ENCODE assay signal across 34 cellular contexts in genomic region chr9:99008187-99008586, GRCh38.
"Had no signal": no experiment of that assay in that cellular context is flagged by ENCODE, and none has a peak within 500 bp of the region (broad histone marks: within the 10 kb centered on the region; RNA-seq: fewer than 3 reads in every experiment).

No MANE protein-coding gene starts in this region.

- H3K4me1 Mint-ChIP-seq: activated B cell treated with CpG ODN at 0.5 μM for 24 hours had no signal

- H3K27me3 ChIP-seq: brain microvascular endothelial cell, esophagus muscularis mucosa, gastroesophageal sphincter had no signal

- ATAC-seq: activated CD4-positive, CD25-positive, alpha-beta regulatory T cell treated with anti-CD3 and anti-CD28 coated beads, Interleukin-2, amount 50 U/mL, for 24 hours; activated CD8-positive, alpha-beta T cell treated with anti-CD3 and anti-CD28 coated beads for 36 hours; activated T-helper 17 cell treated with anti-CD3 and anti-CD28 coated beads, Interleukin-2, amount 50 U/mL, for 72 hours; effector memory CD8-positive, alpha-beta T cell; gastroesophageal sphincter; T-helper 17 cell had no signal

- H3K27me3 Mint-ChIP-seq: activated B cell treated with CpG ODN at 0.5 μM for 24 hours; activated CD8-positive, alpha-beta T cell treated with anti-CD3 and anti-CD28 coated beads for 36 hours; activated T-cell treated with anti-CD3 and anti-CD28 coated beads, Interleukin-2, amount 50 U/mL, for 24 hours; activated T-helper 17 cell treated with anti-CD3 and anti-CD28 coated beads, Interleukin-2, amount 50 U/mL, for 72 hours had no signal

- H3K4me3 Mint-ChIP-seq: activated B cell treated with CpG ODN at 0.5 μM for 24 hours; activated CD8-positive, alpha-beta T cell treated with anti-CD3 and anti-CD28 coated beads for 36 hours; activated naive CD8-positive, alpha-beta T cell; activated T-cell treated with anti-CD3 and anti-CD28 coated beads, Interleukin-2, amount 50 U/mL, for 24 hours; activated T-helper 17 cell treated with anti-CD3 and anti-CD28 coated beads, Interleukin-2, amount 50 U/mL, for 72 hours; central memory CD8-positive, alpha-beta T cell; dendritic cell treated with granulocyte-macrophage colony-stimulating factor and Interleukin-4, amounts not matched to agents 40 ng/mL and 50 ng/mL, for 4 days; effector memory CD8-positive, alpha-beta T cell; T-helper 17 cell; T-helper 2 cell treated with Interferon-gamma antibody and Interleukin-4, amounts not matched to agents 5 μg/mL and 100 μg/mL, for 36 hours had no signal

- H3K9me3 ChIP-seq: esophagus muscularis mucosa, gastroesophageal sphincter had no signal

- H3K4me3 ChIP-seq: coronary artery, esophagus muscularis mucosa, gastroesophageal sphincter had no signal

- H3K27ac ChIP-seq: brain microvascular endothelial cell, coronary artery, esophagus muscularis mucosa, gastroesophageal sphincter, WERI-Rb-1 had no signal

- FAIRE-seq: astrocyte, bronchial epithelial cell, endometrium had no signal

- H3K4me1 ChIP-seq: esophagus muscularis mucosa, gastroesophageal sphincter had no signal

- DNase-seq: activated B cell treated with CpG ODN at 0.5 μM for 24 hours; activated CD4-positive, alpha-beta T cell treated with anti-CD3 and anti-CD28 coated beads for 48 hours; activated CD4-positive, alpha-beta T cell treated with anti-CD3 and anti-CD28 coated beads, Interleukin-2, amount 50 U/mL, for 1 hour; activated CD4-positive, alpha-beta T cell treated with anti-CD3 and anti-CD28 coated beads, Interleukin-2, amount 50 U/mL, for 48 hours; activated CD8-positive, alpha-beta memory T cell treated with anti-CD3 and anti-CD28 coated beads, Interleukin-2, amount 50 U/mL, for 48 hours; activated CD8-positive, alpha-beta T cell treated with anti-CD3 and anti-CD28 coated beads for 36 hours; activated effector memory CD4-positive, alpha-beta T cell treated with Interleukin-2 at 50 U/mL for 16 hours; activated gamma-delta T cell treated with Interleukin-2 at 50 U/mL for 16 hours; activated naive CD4-positive, alpha-beta T cell treated with anti-CD3 and anti-CD28 coated beads, Interleukin-2, amount 50 U/mL, for 16 hours; activated naive CD4-positive, alpha-beta T cell treated with Interleukin-2 at 50 U/mL for 16 hours; activated T-cell treated with anti-CD3 and anti-CD28 coated beads for 4 hours; activated T-cell treated with anti-CD3 and anti-CD28 coated beads, Interleukin-2, amount 50 U/mL, for 24 hours; amniotic stem cell; anterior cingulate cortex; brain microvascular endothelial cell; effector CD4-positive, alpha-beta T cell; effector memory CD8-positive, alpha-beta T cell; foreskin melanocyte; T-helper 1 cell; T-helper 17 cell; T1000; WERI-Rb-1 had no signal

- H3K36me3 Mint-ChIP-seq: activated naive CD8-positive, alpha-beta T cell had no signal

- H3K9me3 Mint-ChIP-seq: effector memory CD8-positive, alpha-beta T cell had no signal

- H3K36me3 ChIP-seq: brain microvascular endothelial cell, WERI-Rb-1 had no signal

- H3K27ac Mint-ChIP-seq: activated B cell treated with CpG ODN at 0.5 μM for 24 hours; activated CD8-positive, alpha-beta T cell treated with anti-CD3 and anti-CD28 coated beads for 36 hours; activated naive CD8-positive, alpha-beta T cell; activated T-cell treated with anti-CD3 and anti-CD28 coated beads, Interleukin-2, amount 50 U/mL, for 24 hours; activated T-helper 17 cell treated with anti-CD3 and anti-CD28 coated beads, Interleukin-2, amount 50 U/mL, for 72 hours; dendritic cell treated with granulocyte-macrophage colony-stimulating factor and Interleukin-4, amounts not matched to agents 40 ng/mL and 50 ng/mL, for 4 days; effector memory CD8-positive, alpha-beta T cell; T-helper 17 cell; T-helper 2 cell treated with Interferon-gamma antibody and Interleukin-4, amounts not matched to agents 5 μg/mL and 100 μg/mL, for 36 hours had no signal
